Comparison of ENCODE assay signal across 9 cellular contexts in genomic region chr10:22339761-22340361, GRCh38. TPM values are rescaled to one million over a fixed set of nuclear protein-coding genes. Genes with fewer than 3 reads are reported as not detected.
DNase-seq lines count a peak whose midpoint lies in the region; ATAC-seq, FAIRE-seq and TF ChIP-seq lines count a peak whose summit lies in the region.
"Had no signal": no experiment of that assay in that cellular context is flagged by ENCODE, and none has a peak within 500 bp of the region (broad histone marks: within the 10 kb centered on the region; RNA-seq: fewer than 3 reads in every experiment).

No MANE protein-coding gene starts in this region.

- H3K36me3 ChIP-seq in Karpas-422 (ENCODE audit: insufficient read depth, low read length) (no peaks in the 10 kb centered on the region), bronchial epithelial cell (ENCODE audit: control insufficient read depth, insufficient read depth, low read length) (no peaks in the 10 kb centered on the region), mucosa of stomach (ENCODE audit: control insufficient read depth, insufficient read depth, low read length) (no peaks in the 10 kb centered on the region)

- no peaks in the 10 kb centered on the region for H3K9me3 Mint-ChIP-seq in Calu3 (ENCODE audit: low read depth, unreplicated experiment)

- peak overlapping the region; percentile 83 for H3K4me2 ChIP-seq in Karpas-422 (ENCODE audit: low read depth, low read length, poor library complexity, severe bottlenecking)

- TF ChIP-seq CTCF in Calu3 (IDR thresholded peaks at IDR 0.05; ENCODE audit: unreplicated experiment) (no peak), bronchial epithelial cell (IDR thresholded peaks at IDR 0.05; ENCODE audit: insufficient read depth, low read length, severe bottlenecking) (no peak)

- ATAC-seq in HG02885 (IDR thresholded peaks at IDR 0.05; ENCODE audit: poor library complexity, unreplicated experiment), result no peak
- no peak for ATAC-seq in HG02588 (IDR thresholded peaks at IDR 0.05; ENCODE audit: unreplicated experiment)
- ATAC-seq in GM21390 (IDR thresholded peaks at IDR 0.05; ENCODE audit: unreplicated experiment), result no peak

- H3K4me3 Mint-ChIP-seq in Calu3 (ENCODE audit: low read depth, unreplicated experiment), result peak overlapping the region; percentile 77

- H3K4me3 ChIP-seq in Karpas-422 (ENCODE audit: low read length) (peak overlapping the region; percentile 74), bronchial epithelial cell (ENCODE audit: low read depth, low read length) (peak overlapping the region; percentile 73), mucosa of stomach (ENCODE audit: low read length) (peak overlapping the region; percentile 57)

- H3K9me3 ChIP-seq in Karpas-422 (ENCODE audit: low read length) (no peaks in the 10 kb centered on the region), mucosa of stomach (ENCODE audit: control insufficient read depth, low read length) (peaks cover 5% of the 10 kb centered on the region)

- H2AFZ ChIP-seq in Karpas-422 (ENCODE audit: low read length), result peak overlapping the region; percentile 92

- H3K9ac ChIP-seq in Karpas-422 (ENCODE audit: low read length) (peak overlapping the region; percentile 81), mucosa of stomach (ENCODE audit: low read length) (peak overlapping the region; percentile 87)

- intact Hi-C loops in Calu3 (cut with micrococcal nuclease; ENCODE audit: unreplicated experiment), result loop anchor here (5.0 kb wide), 2 partner anchors 87 to 647 kb away; no protein-coding TSS in a partner anchor

- no peaks in the 10 kb centered on the region for H4K20me1 ChIP-seq in Karpas-422 (ENCODE audit: insufficient read depth, low read depth, low read length)

- peaks cover 14% of the 10 kb centered on the region for H3K36me3 Mint-ChIP-seq in Calu3 (ENCODE audit: insufficient read depth, unreplicated experiment)

- H3K79me2 ChIP-seq in Karpas-422 (ENCODE audit: low read length), result no peaks in the 10 kb centered on the region

- no peak overlapping the region for H3K27ac ChIP-seq in Karpas-422 (ENCODE audit: low read length)

- BruUV-seq in Calu3 (replicated peaks; lab: Mats Ljungman, UMichigan), result no TSS peak

- H3K9me2 ChIP-seq in Karpas-422 (replicated peaks; ENCODE audit: insufficient read depth, low read length), result no peaks in the 10 kb centered on the region

- H3K4me1 ChIP-seq in Karpas-422 (ENCODE audit: low read length) (peaks cover 35% of the 10 kb centered on the region), mucosa of stomach (ENCODE audit: control insufficient read depth, insufficient read depth, low read length) (peaks cover 24% of the 10 kb centered on the region)

- no peak for DNase-seq in Calu3
- DNase-seq in Karpas-422, result no peak
- DNase-seq in bronchial epithelial cell (ENCODE audit: low read depth), result peak; percentile 79
- no peak for DNase-seq in NCI-H69 (lab: John Stamatoyannopoulos, UW)

- no peaks in the 10 kb centered on the region; the same call in 1 of the 2 replicates for H3K27me3 ChIP-seq in Karpas-422 (ENCODE audit: low read length)
- H3K27me3 ChIP-seq in bronchial epithelial cell (ENCODE audit: control insufficient read depth, insufficient read depth, low read length), result peaks cover 56% of the 10 kb centered on the region
- H3K27me3 ChIP-seq in mucosa of stomach (ENCODE audit: control insufficient read depth, insufficient read depth, low read length), result peaks cover 91% of the 10 kb centered on the region

- H3K27ac Mint-ChIP-seq in Calu3 (ENCODE audit: unreplicated experiment), result peak overlapping the region; percentile 47

- FAIRE-seq in bronchial epithelial cell (lab: Jason Lieb, UNC), result no peak

- CTCF ChIA-PET in Calu3 (lab: Charles Lee), result interaction anchor here (0.6 to 1.4 kb wide), 11 partner anchors 14 to 649 kb away, joined by 3 to 7 read pairs (median 3); partner anchors contain the start of gene COMMD3

- no peaks in the 10 kb centered on the region for H3K4me1 Mint-ChIP-seq in Calu3 (ENCODE audit: low read depth, unreplicated experiment)

- H3K27me3 Mint-ChIP-seq in Calu3 (ENCODE audit: unreplicated experiment), result peaks cover 54% of the 10 kb centered on the region

RNA-seq across cellular contexts. Expression of gene SPAG6, which starts 5.4 kb away (rescaled TPM):
- total RNA-seq in Calu3 (2022) (not detected in 2 replicates), bronchial epithelial cell (not detected in 2 replicates)
- not detected in 2 replicates for total RNA-seq in Karpas-422 (2014; rRNA removed; shearing (Covaris generic); ENCODE audit: low replicate concordance)
- total RNA-seq: RPMI7951 had no signal

RNA-seq across cellular contexts. Expression of gene BMI1, which starts 19.0 kb away (rescaled TPM):
- total RNA-seq in Calu3 (2022) (31.2 and 41.6 TPM in 2 replicates), bronchial epithelial cell (20.4 and 35.5 TPM in 2 replicates)
- total RNA-seq in Karpas-422 (2014; rRNA removed; shearing (Covaris generic); ENCODE audit: low replicate concordance), result 13.8 and 30.4 TPM in 2 replicates

RNA-seq across cellular contexts. Expression of gene COMMD3, which starts 23.7 kb away (rescaled TPM):
- total RNA-seq in Calu3 (2022) (28.9 and 39.5 TPM in 2 replicates), bronchial epithelial cell (32.9 and 37.3 TPM in 2 replicates)
- 10.8 and 37.5 TPM in 2 replicates for total RNA-seq in Karpas-422 (2014; rRNA removed; shearing (Covaris generic); ENCODE audit: low replicate concordance)
